12 cellular contexts compared by ENCODE assay signal in genomic region chr3:53238881-53239280, GRCh38. TPM values are rescaled to one million over a fixed set of nuclear protein-coding genes. Genes with fewer than 3 reads are reported as not detected.
DNase-seq lines count a peak whose midpoint lies in the region; ATAC-seq and TF ChIP-seq lines count a peak whose summit lies in the region.
"Had no signal": no experiment of that assay in that cellular context is flagged by ENCODE, and none has a peak within 500 bp of the region (broad histone marks: within the 10 kb centered on the region; RNA-seq: fewer than 3 reads in every experiment).

No MANE protein-coding gene starts in this region.

- no peak overlapping the region for H3K4me3 Mint-ChIP-seq in natural killer cell treated with Interleukin-12 subunit alpha and Interleukin-12 subunit beta and Interleukin-15 and Interleukin-18, amount 100 ng/mL, for 72 hours
- no peak overlapping the region for H3K4me3 Mint-ChIP-seq in natural killer cell

- H3K9ac ChIP-seq in colonic mucosa (ENCODE audit: low read depth in 2 of 2, low read length in 2 of 2) (no peak overlapping the region), mucosa of rectum (ENCODE audit: low read depth in 1 of 2, low read length in 2 of 2) (no peak overlapping the region)

- H3K27me3 Mint-ChIP-seq in natural killer cell treated with Interleukin-12 subunit alpha and Interleukin-12 subunit beta and Interleukin-15 and Interleukin-18, amount 100 ng/mL, for 72 hours, result no peaks in the 10 kb centered on the region
- H3K27me3 Mint-ChIP-seq in natural killer cell (ENCODE audit: low read depth in 2 of 2), result no peaks in the 10 kb centered on the region

- H3K36me3 ChIP-seq in colonic mucosa, result peaks cover 32% of the 10 kb centered on the region
- peaks cover 26 to 58% of the 10 kb centered on the region in 2 donors for H3K36me3 ChIP-seq in mucosa of rectum (ENCODE audit: control insufficient read depth in 2 of 2, insufficient read depth in 2 of 2, low read length in 2 of 2)

- H3K27me3 ChIP-seq in colonic mucosa, result no peaks in the 10 kb centered on the region
- no peaks in the 10 kb centered on the region for H3K27me3 ChIP-seq in mucosa of rectum (ENCODE audit: control insufficient read depth in 2 of 2, insufficient read depth in 2 of 2, low read length in 2 of 2)

- no peak for TF ChIP-seq CTCF in natural killer cell (IDR thresholded peaks at IDR 0.05)
- no peak for TF ChIP-seq CTCF in colonic mucosa (IDR thresholded peaks at IDR 0.05)
- no peak for TF ChIP-seq CTCF in GM10266 (IDR thresholded peaks at IDR 0.05; ENCODE audit: control insufficient read depth, insufficient read depth, low read depth, missing control alignments)

- no peak for ATAC-seq in natural killer cell treated with Interleukin-12 subunit alpha and Interleukin-12 subunit beta and Interleukin-15 and Interleukin-18, amount 100 ng/mL, for 72 hours
- ATAC-seq in natural killer cell, result no peak
- no peak for ATAC-seq in HG03039 (IDR thresholded peaks at IDR 0.05; ENCODE audit: unreplicated experiment)
- no peak for ATAC-seq in HG03442 (IDR thresholded peaks at IDR 0.05; ENCODE audit: unreplicated experiment)

- no peak overlapping the region for H3K27ac Mint-ChIP-seq in natural killer cell treated with Interleukin-12 subunit alpha and Interleukin-12 subunit beta and Interleukin-15 and Interleukin-18, amount 100 ng/mL, for 72 hours
- H3K27ac Mint-ChIP-seq in natural killer cell, result no peak overlapping the region

- peak overlapping the region; percentile 87 for H3K27ac ChIP-seq in colonic mucosa
- H3K27ac ChIP-seq in mucosa of rectum (ENCODE audit: low read depth in 2 of 2, low read length in 2 of 2), result peak overlapping the region; percentile 68 to 69

- peaks cover 19% of the 10 kb centered on the region for H3K4me1 ChIP-seq in colonic mucosa
- H3K4me1 ChIP-seq in mucosa of rectum (ENCODE audit: control insufficient read depth in 2 of 2, insufficient read depth in 2 of 2, low read length in 2 of 2), result peaks cover 26 to 43% of the 10 kb centered on the region in 2 donors

- H3K9me3 Mint-ChIP-seq in natural killer cell treated with Interleukin-12 subunit alpha and Interleukin-12 subunit beta and Interleukin-15 and Interleukin-18, amount 100 ng/mL, for 72 hours, result no peaks in the 10 kb centered on the region
- no peaks in the 10 kb centered on the region for H3K9me3 Mint-ChIP-seq in natural killer cell

- H3K36me3 Mint-ChIP-seq in natural killer cell treated with Interleukin-12 subunit alpha and Interleukin-12 subunit beta and Interleukin-15 and Interleukin-18, amount 100 ng/mL, for 72 hours, result no peaks in the 10 kb centered on the region
- H3K36me3 Mint-ChIP-seq in natural killer cell, result no peaks in the 10 kb centered on the region

- H3K9me3 ChIP-seq in colonic mucosa (no peaks in the 10 kb centered on the region), mucosa of rectum (ENCODE audit: control insufficient read depth in 2 of 2, low read length in 2 of 2) (no peaks in the 10 kb centered on the region)

- H3K4me1 Mint-ChIP-seq in natural killer cell treated with Interleukin-12 subunit alpha and Interleukin-12 subunit beta and Interleukin-15 and Interleukin-18, amount 100 ng/mL, for 72 hours (ENCODE audit: low read depth in 2 of 2), result peaks cover 3 to 15% of the 10 kb centered on the region in 2 donors
- H3K4me1 Mint-ChIP-seq in natural killer cell, result peaks cover 0 to 23% of the 10 kb centered on the region in 2 donors

- peak; percentile 10 for DNase-seq in natural killer cell treated with Interleukin-12 subunit alpha and Interleukin-12 subunit beta and Interleukin-15 and Interleukin-18, amount 100 ng/mL, for 72 hours (ENCODE audit: low spot score)
- DNase-seq in natural killer cell (no peak), colonic mucosa (no peak), NOMO-1 treated with dmso at 0.1 percent for 144 hours (lab: John Stamatoyannopoulos, UW; ENCODE audit: unreplicated experiment) (no peak), GM10266 (ENCODE audit: extremely low spot score) (no peak)
- DNase-seq: activated gamma-delta T cell treated with Interleukin-2 at 50 U/mL for 16 hours; Karpas-422; NCI-H2081; NK-92 treated with Interleukin-12 subunit alpha and Interleukin-12 subunit beta, amount 100 ng/mL, for 24 hours had no signal

- intact Hi-C loops in natural killer cell (cut with micrococcal nuclease), result no loop called here
- intact Hi-C loops in colonic mucosa (cut with DNase I), result no loop called here

- H3K4me3 ChIP-seq in colonic mucosa (no peak overlapping the region), mucosa of rectum (ENCODE audit: low read length in 2 of 2) (no peak overlapping the region)

RNA-seq across cellular contexts. Expression of gene TKT, which starts 16.9 kb away (rescaled TPM):
- total RNA-seq in natural killer cell treated with Interleukin-12 subunit alpha and Interleukin-12 subunit beta and Interleukin-15 and Interleukin-18, amount 100 ng/mL, for 72 hours, result 100 to 1,000 TPM; 171 to 339 TPM
- total RNA-seq in natural killer cell (100 to 1,000 TPM in 2 of 3 donors, 10 to 100 TPM in 1; 82.9 to 126 (median 107) TPM), colonic mucosa (100 to 1,000 TPM; 315 to 393 TPM)
